In genomic region chr3:173699353-173699752, GRCh38 we compare ENCODE assay signal across 20 cellular contexts.
DNase-seq lines count a peak whose midpoint lies in the region; ATAC-seq and TF ChIP-seq lines count a peak whose summit lies in the region.
"Had no signal": no experiment of that assay in that cellular context is flagged by ENCODE, and none has a peak within 500 bp of the region (broad histone marks: within the 10 kb centered on the region; RNA-seq: fewer than 3 reads in every experiment).

No MANE protein-coding gene starts in this region.

- CTCF ChIA-PET in WTC11 (lab: Charles Lee), result interaction anchor here (0.9 to 1.2 kb wide), 2 partner anchors 16 to 67 kb away, joined by 3 read pairs; no protein-coding TSS in a partner anchor

- H3K27ac ChIP-seq in neuronal stem cell (replicated peaks; ENCODE audit: low read length) (peak overlapping the region; percentile 34), psoas muscle (no peak overlapping the region)
- H3K27ac ChIP-seq: A549, RWPE1, SK-N-MC had no signal

- no peak overlapping the region for H2AFZ ChIP-seq in neuronal stem cell (ENCODE audit: low read length)

- no peak overlapping the region for H2AK5ac ChIP-seq in neuronal stem cell (ENCODE audit: low read depth, low read length)

- no peak overlapping the region for H3K4me3 ChIP-seq in HAP-1
- H3K4me3 ChIP-seq in neuronal stem cell (ENCODE audit: low read length in 2 of 2), result no peak overlapping the region
- H3K4me3 ChIP-seq in psoas muscle, result no peak overlapping the region
- H3K4me3 ChIP-seq: A549, SK-N-MC had no signal

- H3K18ac ChIP-seq in neuronal stem cell (ENCODE audit: low read length), result no peak overlapping the region

- no peak overlapping the region for H2BK12ac ChIP-seq in neuronal stem cell (ENCODE audit: low read length)

- peak overlapping the region; percentile 97 for H3K27ac Mint-ChIP-seq in WTC11
- H3K27ac Mint-ChIP-seq: IgD-negative memory B cell had no signal

- intact Hi-C loops in psoas muscle (cut with DNase I), result no loop called here

- H3K36me3 ChIP-seq in HAP-1 (replicated peaks) (no peaks in the 10 kb centered on the region), neuronal stem cell (replicated peaks in 1 of 2; ENCODE audit: control insufficient read depth in 2 of 2, insufficient read depth in 2 of 2, low read length in 2 of 2) (no peaks in the 10 kb centered on the region), psoas muscle (ENCODE audit: insufficient read depth in 1 of 2, low read depth in 1 of 2) (no peaks in the 10 kb centered on the region)
- H3K36me3 ChIP-seq: BE2C had no signal

- H3K4me1 Mint-ChIP-seq in WTC11, result peaks cover 36% of the 10 kb centered on the region
- H3K4me1 Mint-ChIP-seq: IgD-negative memory B cell had no signal

- H3K9ac ChIP-seq in neuronal stem cell (ENCODE audit: low read depth, low read length, poor library complexity), result no peak overlapping the region

- in situ Hi-C loops in HAP-1 (cut with MboI; ENCODE audit: low sequenced_read_pairs), result no loop called here

- no peak overlapping the region for H4K91ac ChIP-seq in neuronal stem cell (ENCODE audit: low read depth, low read length, poor library complexity)

- H3K14ac ChIP-seq in neuronal stem cell (ENCODE audit: low read length), result no peak overlapping the region

- no peak overlapping the region for H4K8ac ChIP-seq in neuronal stem cell (ENCODE audit: low read depth, low read length)

- H2BK5ac ChIP-seq in neuronal stem cell (ENCODE audit: low read length), result no peak overlapping the region

- no peaks in the 10 kb centered on the region for H3K27me3 ChIP-seq in HAP-1 (ENCODE audit: low read depth)
- no peaks in the 10 kb centered on the region for H3K27me3 ChIP-seq in neuronal stem cell (ENCODE audit: control insufficient read depth in 3 of 3, insufficient read depth in 3 of 3, low read depth in 1 of 3, low read length in 3 of 3)
- H3K27me3 ChIP-seq in psoas muscle (ENCODE audit: insufficient read depth in 3 of 3, low read length in 2 of 3), result no peaks in the 10 kb centered on the region
- H3K27me3 ChIP-seq: BE2C had no signal

- H3K23ac ChIP-seq in neuronal stem cell (ENCODE audit: low read depth, low read length, poor library complexity), result no peak overlapping the region

- no CpG with 5 or more reads among the region's 1 CpG for WGBS in neuronal stem cell (ENCODE audit: extremely low coverage in 2 of 2, insufficient read length in 2 of 2, insufficient replicate concordance in 1 of 2), 2 donors
- 63 to 72% (median 67%) methylated on average over 1 of the region's 1 CpG for WGBS in psoas muscle, 3 donors

- ATAC-seq in WTC11 (peak; percentile 86), psoas muscle (no peak), GM18873 (IDR thresholded peaks at IDR 0.05; ENCODE audit: low FRiP score, unreplicated experiment) (no peak)
- ATAC-seq: A549 had no signal

- no peaks in the 10 kb centered on the region; the same call in 1 of the 2 replicates for H3K9me3 ChIP-seq in HAP-1
- H3K9me3 ChIP-seq in neuronal stem cell (replicated peaks in 1 of 2; ENCODE audit: control insufficient read depth in 2 of 2, insufficient read depth in 1 of 2, low read depth in 1 of 2, low read length in 2 of 2), result peaks cover 3 to 7% of the 10 kb centered on the region in 2 donors
- peaks cover 6% of the 10 kb centered on the region for H3K9me3 ChIP-seq in psoas muscle
- H3K9me3 ChIP-seq: A549, BE2C had no signal

- H3K4me1 ChIP-seq in HAP-1 (peaks cover 9% of the 10 kb centered on the region), neuronal stem cell (ENCODE audit: control insufficient read depth in 2 of 2, insufficient read depth in 1 of 2, low read depth in 1 of 2, low read length in 2 of 2) (peaks cover 5 to 9% of the 10 kb centered on the region in 2 donors), psoas muscle (no peaks in the 10 kb centered on the region)
- H3K4me1 ChIP-seq: A549, BE2C had no signal

- POLR2A ChIA-PET in WTC11 (lab: Charles Lee), result interaction anchor here (0.6 kb wide), 1 partner anchor 238 kb away, joined by 3 read pairs; no protein-coding TSS in a partner anchor

- H3K9me3 Mint-ChIP-seq in WTC11, result peaks cover 12% of the 10 kb centered on the region

- H3K4me2 ChIP-seq in neuronal stem cell (ENCODE audit: insufficient read depth, low read length, poor library complexity, severe bottlenecking), result peak overlapping the region; percentile 37
- H3K4me2 ChIP-seq: A549 had no signal

- peak; percentile 32 to 75 for DNase-seq in HAP-1 (ENCODE audit: low spot score in 2 of 2)
- DNase-seq in WTC11 (ENCODE audit: low spot score), result no peak
- peak; percentile 14 for DNase-seq in iPS DF 4.7 (ENCODE audit: extremely low read depth, low spot score)
- DNase-seq in neuronal stem cell (ENCODE audit: low spot score), result no peak
- DNase-seq in AG08396 (ENCODE audit: low spot score), result no peak
- DNase-seq in psoas muscle, result no peak
- no peak for DNase-seq in activated CD4-positive, alpha-beta T cell treated with anti-CD3 and anti-CD28 coated beads, Interleukin-2, amount 50 U/mL, for 1 hour
- DNase-seq: BE2C, DMS79, HCEC 1CT, NCI-H1694, NCI-H2081, NCI-H446, NCI-H526 treated with DMSO at 0.1 percent for 48 hours, SHP77 treated with DMSO at 0.1 percent for 48 hours had no signal

- TF ChIP-seq CTCF in WTC11 (IDR thresholded peaks at IDR 0.05) (no peak), psoas muscle (IDR thresholded peaks at IDR 0.05) (no peak)

- H3K27me3 Mint-ChIP-seq in WTC11 (ENCODE audit: low read depth), result no peaks in the 10 kb centered on the region; the same call in 1 of the 2 replicates
- H3K27me3 Mint-ChIP-seq: IgD-negative memory B cell had no signal

- H3K36me3 Mint-ChIP-seq in WTC11, result peaks cover 16% of the 10 kb centered on the region
- H3K36me3 Mint-ChIP-seq: IgD-negative memory B cell had no signal

- no peak overlapping the region for H2BK15ac ChIP-seq in neuronal stem cell (ENCODE audit: low read length)

- no peak overlapping the region for H2BK120ac ChIP-seq in neuronal stem cell (ENCODE audit: low read depth, low read length)

- no peak overlapping the region for H3K4ac ChIP-seq in neuronal stem cell (ENCODE audit: low read length)

- H3K4me3 Mint-ChIP-seq in WTC11, result no peak overlapping the region
- H3K4me3 Mint-ChIP-seq: IgD-negative memory B cell had no signal

- no peaks in the 10 kb centered on the region for H3K79me1 ChIP-seq in neuronal stem cell (ENCODE audit: low read depth, low read length)

TF ChIP-seq in WTC11, 78 proteins besides CTCF, POLR2A, EP300 and RAD21:
- TF ChIP-seq SOX15 (CRISPR knock-in tag; IDR thresholded peaks at IDR 0.05) (no peak), USF2 (CRISPR knock-in tag; IDR thresholded peaks at IDR 0.05) (no peak)

Comparison
In these comparisons a context has a peak if more than half of its experiments do, and no peak if none do; other contexts are left out.
1. DNase-seq: peak in HAP-1 (2 of 2) and iPS DF 4.7 (single experiment); none in WTC11 (single experiment), neuronal stem cell (single experiment), AG08396 (single experiment), psoas muscle (0 of 2) and activated CD4-positive, alpha-beta T cell treated with anti-CD3 and anti-CD28 coated beads, Interleukin-2, amount 50 U/mL, for 1 hour (single experiment).